In the genomic region with DNA sequence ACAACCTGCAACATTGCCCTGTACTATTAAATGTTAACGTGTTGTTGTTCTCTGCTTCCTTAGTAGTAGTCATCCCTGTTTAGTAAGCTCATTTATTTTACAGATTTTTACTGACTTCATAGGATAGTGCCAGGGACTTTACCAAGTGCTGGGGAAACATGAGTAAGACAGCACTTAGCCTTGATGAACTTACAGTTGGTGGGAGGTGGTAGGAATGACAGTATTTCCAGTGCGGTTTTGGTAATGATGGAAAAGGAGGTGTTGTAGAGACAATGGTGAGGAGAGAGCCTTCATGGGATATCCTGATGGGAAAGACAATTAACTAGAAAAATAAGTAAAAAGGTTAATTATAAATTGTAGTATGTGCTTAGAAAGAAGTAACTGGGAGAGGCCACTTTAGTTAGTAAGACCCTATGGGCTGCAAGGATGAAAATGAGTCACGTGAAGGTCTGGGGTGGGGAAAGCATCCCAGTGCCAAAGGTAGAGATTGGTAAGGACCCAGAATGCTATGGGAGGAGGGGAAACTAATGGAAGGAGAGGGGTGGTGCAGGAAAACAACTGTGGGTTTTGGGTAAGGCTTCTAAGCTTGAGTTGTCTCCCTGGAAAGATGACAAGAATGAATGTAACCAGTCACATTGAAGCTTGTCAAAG, we compare ENCODE assay signal across 9 cellular contexts. TPM values are rescaled to one million over a fixed set of nuclear protein-coding genes. Genes with fewer than 3 reads are reported as not detected.
DNase-seq lines count a peak whose midpoint lies in the region; ATAC-seq, FAIRE-seq and TF ChIP-seq lines count a peak whose summit lies in the region.
"Had no signal": no experiment of that assay in that cellular context is flagged by ENCODE, and none has a peak within 500 bp of the region (broad histone marks: within the 10 kb centered on the region; RNA-seq: fewer than 3 reads in every experiment).

No MANE protein-coding gene starts in this region.

- H3K36me3 ChIP-seq in SU-DHL-6 (ENCODE audit: low read length), result no peaks in the 10 kb centered on the region
- H3K36me3 ChIP-seq in kidney epithelial cell (ENCODE audit: control insufficient read depth, insufficient read depth, low read length), result no peaks in the 10 kb centered on the region
- no peaks in the 10 kb centered on the region for H3K36me3 ChIP-seq in upper lobe of left lung

- peak overlapping the region; percentile 95 for H3K4me2 ChIP-seq in SU-DHL-6 (ENCODE audit: low read depth, low read length, poor library complexity, severe bottlenecking)

- H3K4me3 Mint-ChIP-seq in activated naive CD8-positive, alpha-beta T cell treated with anti-CD3 and anti-CD28 coated beads, Interleukin-2, amount 50 U/mL, for 24 hours, result no peak overlapping the region
- no peak overlapping the region for H3K4me3 Mint-ChIP-seq in activated naive CD8-positive, alpha-beta T cell treated with anti-CD3 and anti-CD28 coated beads for 36 hours
- H3K4me3 Mint-ChIP-seq: brain had no signal

- peaks cover 2% of the 10 kb centered on the region for H3K36me3 Mint-ChIP-seq in activated naive CD8-positive, alpha-beta T cell treated with anti-CD3 and anti-CD28 coated beads, Interleukin-2, amount 50 U/mL, for 24 hours (ENCODE audit: low read depth)
- H3K36me3 Mint-ChIP-seq in activated naive CD8-positive, alpha-beta T cell treated with anti-CD3 and anti-CD28 coated beads for 36 hours, result peaks cover 4% of the 10 kb centered on the region

- no peak for TF ChIP-seq CTCF in SU-DHL-6 (IDR thresholded peaks at IDR 0.05; ENCODE audit: insufficient read depth, low read length, poor library complexity, severe bottlenecking)
- no peak for TF ChIP-seq CTCF in kidney epithelial cell (IDR thresholded peaks at IDR 0.05; ENCODE audit: insufficient read depth, low read length, poor library complexity, severe bottlenecking)
- TF ChIP-seq CTCF in upper lobe of left lung (IDR thresholded peaks at IDR 0.05), result no peak

- peak overlapping the region; percentile 88 for H3K9ac ChIP-seq in SU-DHL-6 (ENCODE audit: low read length)

- H3K27me3 Mint-ChIP-seq in activated naive CD8-positive, alpha-beta T cell treated with anti-CD3 and anti-CD28 coated beads, Interleukin-2, amount 50 U/mL, for 24 hours, result no peaks in the 10 kb centered on the region
- no peaks in the 10 kb centered on the region for H3K27me3 Mint-ChIP-seq in activated naive CD8-positive, alpha-beta T cell treated with anti-CD3 and anti-CD28 coated beads for 36 hours

- H3K27ac ChIP-seq in SU-DHL-6 (ENCODE audit: low read depth, low read length), result no peak overlapping the region
- peak overlapping the region in 1 of 4 donors; percentile 91 for H3K27ac ChIP-seq in upper lobe of left lung

- H3F3A ChIP-seq in SU-DHL-6 (ENCODE audit: insufficient read depth), result no peaks in the 10 kb centered on the region

- no peak overlapping the region for H3K27ac Mint-ChIP-seq in activated naive CD8-positive, alpha-beta T cell treated with anti-CD3 and anti-CD28 coated beads, Interleukin-2, amount 50 U/mL, for 24 hours
- H3K27ac Mint-ChIP-seq in activated naive CD8-positive, alpha-beta T cell treated with anti-CD3 and anti-CD28 coated beads for 36 hours, result no peak overlapping the region
- H3K27ac Mint-ChIP-seq: brain had no signal

- TF ChIP-seq POLR2A in upper lobe of left lung (IDR thresholded peaks at IDR 0.05), result no peak

- WGBS in upper lobe of left lung, 2 donors, result 15 to 18% methylated on average over 3 of the region's 3 CpGs

- H3K27me3 ChIP-seq in SU-DHL-6 (ENCODE audit: low read length) (no peaks in the 10 kb centered on the region), kidney epithelial cell (ENCODE audit: control insufficient read depth, insufficient read depth, low read length) (no peaks in the 10 kb centered on the region), upper lobe of left lung (no peaks in the 10 kb centered on the region)

- peaks cover 20% of the 10 kb centered on the region for H3K4me1 Mint-ChIP-seq in activated naive CD8-positive, alpha-beta T cell treated with anti-CD3 and anti-CD28 coated beads, Interleukin-2, amount 50 U/mL, for 24 hours
- H3K4me1 Mint-ChIP-seq in activated naive CD8-positive, alpha-beta T cell treated with anti-CD3 and anti-CD28 coated beads for 36 hours, result peaks cover 26% of the 10 kb centered on the region

- H3K9me2 ChIP-seq in SU-DHL-6 (replicated peaks; ENCODE audit: insufficient read depth, low read length), result no peaks in the 10 kb centered on the region

- H3K79me2 ChIP-seq in SU-DHL-6 (ENCODE audit: insufficient read depth, low read length), result peaks cover 65% of the 10 kb centered on the region

- no peak for FAIRE-seq in urothelium cell line (lab: Jason Lieb, UNC)

- TF ChIP-seq EP300 in upper lobe of left lung (IDR thresholded peaks at IDR 0.05), result no peak

- H3K9me3 ChIP-seq in SU-DHL-6 (ENCODE audit: insufficient read depth, low read length) (no peaks in the 10 kb centered on the region), upper lobe of left lung (no peaks in the 10 kb centered on the region)

- H3K4me3 ChIP-seq in SU-DHL-6 (ENCODE audit: insufficient read depth, low read length, poor library complexity, severe bottlenecking), result peak overlapping the region; percentile 80
- peak overlapping the region; percentile 77 for H3K4me3 ChIP-seq in kidney epithelial cell (ENCODE audit: low read depth, low read length)
- peak overlapping the region; percentile 57 to 93 (median 74) for H3K4me3 ChIP-seq in upper lobe of left lung

- no peaks in the 10 kb centered on the region for H3K9me3 Mint-ChIP-seq in activated naive CD8-positive, alpha-beta T cell treated with anti-CD3 and anti-CD28 coated beads, Interleukin-2, amount 50 U/mL, for 24 hours
- no peaks in the 10 kb centered on the region for H3K9me3 Mint-ChIP-seq in activated naive CD8-positive, alpha-beta T cell treated with anti-CD3 and anti-CD28 coated beads for 36 hours
- H3K9me3 Mint-ChIP-seq: brain had no signal

- H4K20me1 ChIP-seq in SU-DHL-6 (ENCODE audit: low read depth, low read length), result peaks cover 50% of the 10 kb centered on the region

- H3K4me1 ChIP-seq in upper lobe of left lung, result peaks cover 29 to 39% (median 33%) of the 10 kb centered on the region in 4 donors

- no peak overlapping the region for H2AFZ ChIP-seq in SU-DHL-6 (ENCODE audit: low read depth, low read length, severe bottlenecking)

- peak; percentile 72 for ATAC-seq in activated naive CD8-positive, alpha-beta T cell treated with anti-CD3 and anti-CD28 coated beads, Interleukin-2, amount 50 U/mL, for 24 hours
- no peak for ATAC-seq in upper lobe of left lung (ENCODE audit: low FRiP score in 2 of 2)

- DNase-seq in activated naive CD8-positive, alpha-beta T cell treated with anti-CD3 and anti-CD28 coated beads, Interleukin-2, amount 50 U/mL, for 24 hours, result no peak
- DNase-seq in activated naive CD8-positive, alpha-beta T cell treated with anti-CD3 and anti-CD28 coated beads for 36 hours, result no peak
- DNase-seq in kidney epithelial cell (ENCODE audit: low read depth) (no peak), upper lobe of left lung (no peak), medulla oblongata (ENCODE audit: extremely low spot score) (no peak), urothelium cell line (ENCODE audit: low spot score) (no peak), OCI-M2 (lab: John Stamatoyannopoulos, UW; ENCODE audit: unreplicated experiment) (no peak)

RNA-seq across cellular contexts. Expression of gene RLF, which starts 1.7 kb away (rescaled TPM):
- 10 to 100 TPM; 13.6 to 13.7 TPM for total RNA-seq in activated naive CD8-positive, alpha-beta T cell treated with anti-CD3 and anti-CD28 coated beads for 36 hours
- 14.0 and 16.7 TPM in 2 replicates for total RNA-seq in kidney epithelial cell
- 10 to 100 TPM in 4 of 6 donors, 1 to 10 TPM in 2; 8.9 to 22.3 (median 11.0) TPM for total RNA-seq in upper lobe of left lung
